1 cellular context compared by ENCODE assay signal in the genomic region with DNA sequence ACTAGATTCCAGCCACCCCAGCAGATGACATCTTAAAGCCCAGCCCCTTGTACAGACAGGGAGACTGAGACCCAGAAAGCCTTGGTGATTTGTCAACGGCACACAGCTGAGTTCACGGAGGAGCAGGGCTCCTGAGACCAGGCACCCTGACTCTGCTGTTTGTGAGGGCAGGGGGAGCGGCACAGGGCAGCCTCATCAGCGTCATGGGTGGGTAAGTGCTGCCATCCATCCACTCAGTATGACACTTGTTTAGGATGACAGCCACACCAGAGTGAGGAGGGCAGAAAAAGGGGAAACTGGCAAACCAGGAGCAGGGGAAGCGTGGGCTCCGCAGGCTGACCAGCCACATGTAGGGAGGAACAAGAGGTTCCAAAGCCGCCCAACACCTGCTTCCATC.
TF ChIP-seq lines count a peak whose summit lies in the region.

No MANE protein-coding gene starts in this region.

TF ChIP-seq in SK-N-SH treated with all-trans-retinoic acid at 6 μM for 48 hours, 23 proteins besides CTCF, POLR2A, EP300 and RAD21 (continued from another document):
- TF ChIP-seq, protein P1, sequence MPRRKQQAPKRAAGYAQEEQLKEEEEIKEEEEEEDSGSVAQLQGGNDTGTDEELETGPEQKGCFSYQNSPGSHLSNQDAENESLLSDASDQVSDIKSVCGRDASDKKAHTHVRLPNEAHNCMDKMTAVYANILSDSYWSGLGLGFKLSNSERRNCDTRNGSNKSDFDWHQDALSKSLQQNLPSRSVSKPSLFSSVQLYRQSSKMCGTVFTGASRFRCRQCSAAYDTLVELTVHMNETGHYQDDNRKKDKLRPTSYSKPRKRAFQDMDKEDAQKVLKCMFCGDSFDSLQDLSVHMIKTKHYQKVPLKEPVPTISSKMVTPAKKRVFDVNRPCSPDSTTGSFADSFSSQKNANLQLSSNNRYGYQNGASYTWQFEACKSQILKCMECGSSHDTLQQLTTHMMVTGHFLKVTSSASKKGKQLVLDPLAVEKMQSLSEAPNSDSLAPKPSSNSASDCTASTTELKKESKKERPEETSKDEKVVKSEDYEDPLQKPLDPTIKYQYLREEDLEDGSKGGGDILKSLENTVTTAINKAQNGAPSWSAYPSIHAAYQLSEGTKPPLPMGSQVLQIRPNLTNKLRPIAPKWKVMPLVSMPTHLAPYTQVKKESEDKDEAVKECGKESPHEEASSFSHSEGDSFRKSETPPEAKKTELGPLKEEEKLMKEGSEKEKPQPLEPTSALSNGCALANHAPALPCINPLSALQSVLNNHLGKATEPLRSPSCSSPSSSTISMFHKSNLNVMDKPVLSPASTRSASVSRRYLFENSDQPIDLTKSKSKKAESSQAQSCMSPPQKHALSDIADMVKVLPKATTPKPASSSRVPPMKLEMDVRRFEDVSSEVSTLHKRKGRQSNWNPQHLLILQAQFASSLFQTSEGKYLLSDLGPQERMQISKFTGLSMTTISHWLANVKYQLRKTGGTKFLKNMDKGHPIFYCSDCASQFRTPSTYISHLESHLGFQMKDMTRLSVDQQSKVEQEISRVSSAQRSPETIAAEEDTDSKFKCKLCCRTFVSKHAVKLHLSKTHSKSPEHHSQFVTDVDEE (CRISPR knock-in tag; IDR thresholded peaks at IDR 0.05): no peak
- TF ChIP-seq, protein P2, sequence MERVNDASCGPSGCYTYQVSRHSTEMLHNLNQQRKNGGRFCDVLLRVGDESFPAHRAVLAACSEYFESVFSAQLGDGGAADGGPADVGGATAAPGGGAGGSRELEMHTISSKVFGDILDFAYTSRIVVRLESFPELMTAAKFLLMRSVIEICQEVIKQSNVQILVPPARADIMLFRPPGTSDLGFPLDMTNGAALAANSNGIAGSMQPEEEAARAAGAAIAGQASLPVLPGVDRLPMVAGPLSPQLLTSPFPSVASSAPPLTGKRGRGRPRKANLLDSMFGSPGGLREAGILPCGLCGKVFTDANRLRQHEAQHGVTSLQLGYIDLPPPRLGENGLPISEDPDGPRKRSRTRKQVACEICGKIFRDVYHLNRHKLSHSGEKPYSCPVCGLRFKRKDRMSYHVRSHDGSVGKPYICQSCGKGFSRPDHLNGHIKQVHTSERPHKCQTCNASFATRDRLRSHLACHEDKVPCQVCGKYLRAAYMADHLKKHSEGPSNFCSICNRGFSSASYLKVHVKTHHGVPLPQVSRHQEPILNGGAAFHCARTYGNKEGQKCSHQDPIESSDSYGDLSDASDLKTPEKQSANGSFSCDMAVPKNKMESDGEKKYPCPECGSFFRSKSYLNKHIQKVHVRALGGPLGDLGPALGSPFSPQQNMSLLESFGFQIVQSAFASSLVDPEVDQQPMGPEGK (CRISPR knock-in tag; IDR thresholded peaks at IDR 0.05; ENCODE audit: borderline replicate concordance): no peak
- no peak for TF ChIP-seq TCF4 (CRISPR knock-in tag; IDR thresholded peaks at IDR 0.05; ENCODE audit: borderline replicate concordance)
- TF ChIP-seq PPARA (CRISPR knock-in tag; IDR thresholded peaks at IDR 0.05; ENCODE audit: borderline replicate concordance): no peak
- TF ChIP-seq ZNF70 (CRISPR knock-in tag; IDR thresholded peaks at IDR 0.05): no peak
TF ChIP-seq in SK-N-SH treated with all-trans-retinoic acid at 6 μM for 48 hours: peak in this region for 0.
